8 cellular contexts compared by ENCODE assay signal in the genomic region with DNA sequence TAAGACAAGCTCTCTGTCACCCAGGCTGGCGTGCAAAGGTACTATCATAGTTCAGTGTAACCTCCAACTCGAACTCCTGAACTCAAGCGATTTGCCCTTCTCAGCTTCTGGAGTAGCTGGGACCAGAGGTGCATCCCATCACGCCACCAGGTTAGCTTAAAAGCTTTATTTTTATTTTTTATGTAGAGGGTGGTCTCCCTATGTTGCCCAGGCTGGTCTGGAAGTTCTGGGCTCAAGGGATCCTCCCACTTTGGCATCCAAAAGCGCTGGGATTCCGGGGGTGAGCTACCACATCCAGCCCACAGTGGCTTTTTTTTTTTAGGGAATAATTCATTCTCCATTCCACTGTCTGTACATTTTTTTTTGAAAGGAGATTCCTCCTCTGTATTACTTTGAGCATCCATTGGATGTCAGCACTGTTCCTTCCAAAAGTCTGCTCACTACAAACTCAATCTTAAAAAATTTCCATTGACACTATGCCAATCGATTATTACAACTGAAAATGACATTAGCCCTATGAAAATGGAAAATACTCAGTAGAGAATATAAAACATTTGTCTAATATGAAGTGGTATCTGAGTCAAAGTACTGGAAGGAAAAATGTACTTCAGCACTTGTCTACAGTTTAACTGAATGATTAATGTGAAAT. TPM values are rescaled to one million over a fixed set of nuclear protein-coding genes. Genes with fewer than 3 reads are reported as not detected.
DNase-seq lines count a peak whose midpoint lies in the region; ATAC-seq and TF ChIP-seq lines count a peak whose summit lies in the region.

No MANE protein-coding gene starts in this region.

- H3K9ac ChIP-seq in endocrine pancreas (ENCODE audit: control insufficient read depth, insufficient read depth, low read length): no peak overlapping the region

- no peaks in the 10 kb centered on the region for H3K36me3 Mint-ChIP-seq in natural killer cell

- no peaks in the 10 kb centered on the region for H3K27me3 ChIP-seq in endocrine pancreas (ENCODE audit: control insufficient read depth, insufficient read depth, low read length)

- peaks cover 0 to 3% of the 10 kb centered on the region in 2 donors for H3K27me3 Mint-ChIP-seq in natural killer cell (ENCODE audit: low read depth in 2 of 2)

- H3K4me3 Mint-ChIP-seq in natural killer cell: peak overlapping the region; percentile 91

- no peaks in the 10 kb centered on the region for H3K9me3 ChIP-seq in endocrine pancreas (ENCODE audit: control insufficient read depth, low read length)

- peak overlapping the region; percentile 99 to 100 for H3K27ac Mint-ChIP-seq in natural killer cell

- ATAC-seq in natural killer cell (no peak), HG03378 (IDR thresholded peaks at IDR 0.05; ENCODE audit: unreplicated experiment) (no peak), GM18511 (IDR thresholded peaks at IDR 0.05; ENCODE audit: unreplicated experiment) (no peak), GM19467 (IDR thresholded peaks at IDR 0.05; ENCODE audit: unreplicated experiment) (no peak)

- DNase-seq in AG08396 (ENCODE audit: low spot score) (peak; percentile 8), RPMI7951 (ENCODE audit: low read depth) (peak; percentile 74), natural killer cell (no peak)

- H3K4me3 ChIP-seq in GM12875 (ENCODE audit: low read depth, low read length) (peak overlapping the region; percentile 74), endocrine pancreas (ENCODE audit: control insufficient read depth, insufficient read depth, low read length) (peak overlapping the region; percentile 73)

- peaks cover 80 to 87% of the 10 kb centered on the region in 2 donors for H3K4me1 Mint-ChIP-seq in natural killer cell

- H3K36me3 ChIP-seq in endocrine pancreas (ENCODE audit: control insufficient read depth, insufficient read depth, low read length): no peaks in the 10 kb centered on the region

- intact Hi-C loops in natural killer cell (cut with micrococcal nuclease): loop anchor here (5.0 to 10.0 kb wide), 2 partner anchors 782 to 1010 kb away; partner anchors contain the start of gene UBE2L6

- no peaks in the 10 kb centered on the region for H3K9me3 Mint-ChIP-seq in natural killer cell

- peaks cover 18% of the 10 kb centered on the region for H3K4me1 ChIP-seq in endocrine pancreas (ENCODE audit: control insufficient read depth, insufficient read depth, low read length)

- peak; percentile 25; the same call in 1 of the 2 replicates for TF ChIP-seq CTCF in GM12875 (IDR thresholded peaks at IDR 0.05; ENCODE audit: borderline replicate concordance, insufficient read depth, low read depth, low read length)
- no peak for TF ChIP-seq CTCF in natural killer cell (IDR thresholded peaks at IDR 0.05)

RNA-seq across cellular contexts. Expression of gene LPXN, which starts 1.3 kb away (rescaled TPM):
- 147 and 149 TPM in 2 replicates for total RNA-seq in RPMI7951 (2014; rRNA removed; shearing (Covaris generic))
- total RNA-seq in natural killer cell: 100 to 1,000 TPM in 1 of 3 donors, 10 to 100 TPM in 2; 81.0 to 123 (median 92.5) TPM

RNA-seq across cellular contexts. Expression of gene ZFP91, which starts 1.9 kb away (rescaled TPM):
- total RNA-seq in RPMI7951 (2014; rRNA removed; shearing (Covaris generic)): 64.2 and 77.3 TPM in 2 replicates
- total RNA-seq in natural killer cell: 10 to 100 TPM; 54.8 to 61.8 (median 57.8) TPM

RNA-seq across cellular contexts. Expression of gene CNTF, which starts 45.5 kb away (rescaled TPM):
- total RNA-seq in RPMI7951 (2014; rRNA removed; shearing (Covaris generic)): 1.8 and 3.0 TPM in 2 replicates
- total RNA-seq in natural killer cell: 1 to 10 TPM; 3.6 to 5.5 (median 4.9) TPM
